ENCODE assay signal across 10 cellular contexts in genomic region chr19:9075064-9075964, GRCh38. TPM values are rescaled to one million over a fixed set of nuclear protein-coding genes. Genes with fewer than 3 reads are reported as not detected.
DNase-seq lines count a peak whose midpoint lies in the region; ATAC-seq, FAIRE-seq and TF ChIP-seq lines count a peak whose summit lies in the region.
"Had no signal": no experiment of that assay in that cellular context is flagged by ENCODE, and none has a peak within 500 bp of the region (broad histone marks: within the 10 kb centered on the region; RNA-seq: fewer than 3 reads in every experiment).

No MANE protein-coding gene starts in this region.

- H3K9me3 ChIP-seq in AG04450 (ENCODE audit: control insufficient read depth, insufficient read depth, low read length) = peaks cover 44% of the 10 kb centered on the region

- ATAC-seq in activated naive CD8-positive, alpha-beta T cell treated with anti-CD3 and anti-CD28 coated beads, Interleukin-2, amount 50 U/mL, for 24 hours = no peak
- ATAC-seq in left ventricle myocardium superior = peak; percentile 88

- H3K36me3 Mint-ChIP-seq in activated naive CD8-positive, alpha-beta T cell treated with anti-CD3 and anti-CD28 coated beads, Interleukin-2, amount 50 U/mL, for 24 hours (ENCODE audit: low read depth) = no peaks in the 10 kb centered on the region
- H3K36me3 Mint-ChIP-seq in activated naive CD4-positive, alpha-beta T cell treated with anti-CD3 and anti-CD28 coated beads for 36 hours (ENCODE audit: low read depth) = no peaks in the 10 kb centered on the region
- H3K36me3 Mint-ChIP-seq: activated naive CD4-positive, alpha-beta T cell treated with anti-CD3 and anti-CD28 coated beads, Interleukin-2, amount 50 U/mL, for 24 hours had no signal

- POLR2A ChIA-PET in AG04450 (lab: Yijun Ruan, JAX) = no interaction called here

- no peaks in the 10 kb centered on the region for H3K27me3 Mint-ChIP-seq in activated naive CD8-positive, alpha-beta T cell treated with anti-CD3 and anti-CD28 coated beads, Interleukin-2, amount 50 U/mL, for 24 hours
- no peaks in the 10 kb centered on the region for H3K27me3 Mint-ChIP-seq in activated naive CD4-positive, alpha-beta T cell treated with anti-CD3 and anti-CD28 coated beads for 36 hours (ENCODE audit: low read depth)
- H3K27me3 Mint-ChIP-seq: activated naive CD4-positive, alpha-beta T cell treated with anti-CD3 and anti-CD28 coated beads, Interleukin-2, amount 50 U/mL, for 24 hours had no signal

- no peak overlapping the region for H3K4me3 Mint-ChIP-seq in activated naive CD8-positive, alpha-beta T cell treated with anti-CD3 and anti-CD28 coated beads, Interleukin-2, amount 50 U/mL, for 24 hours
- H3K4me3 Mint-ChIP-seq in activated naive CD4-positive, alpha-beta T cell treated with anti-CD3 and anti-CD28 coated beads for 36 hours = no peak overlapping the region
- H3K4me3 Mint-ChIP-seq: activated naive CD4-positive, alpha-beta T cell treated with anti-CD3 and anti-CD28 coated beads, Interleukin-2, amount 50 U/mL, for 24 hours had no signal

- no peak overlapping the region for H3K27ac Mint-ChIP-seq in activated naive CD8-positive, alpha-beta T cell treated with anti-CD3 and anti-CD28 coated beads, Interleukin-2, amount 50 U/mL, for 24 hours
- H3K27ac Mint-ChIP-seq in activated naive CD4-positive, alpha-beta T cell treated with anti-CD3 and anti-CD28 coated beads for 36 hours = no peak overlapping the region
- H3K27ac Mint-ChIP-seq: activated naive CD4-positive, alpha-beta T cell treated with anti-CD3 and anti-CD28 coated beads, Interleukin-2, amount 50 U/mL, for 24 hours had no signal

- H3K27me3 ChIP-seq in AG04450 (ENCODE audit: control insufficient read depth, insufficient read depth, low read length) = no peaks in the 10 kb centered on the region

- peak; percentile 94 for FAIRE-seq in HTR-8/SVneo (lab: Jason Lieb, UNC)

- no peak overlapping the region for H3K4me3 ChIP-seq in AG04450 (ENCODE audit: low read depth, low read length)

- H3K4me1 Mint-ChIP-seq in activated naive CD8-positive, alpha-beta T cell treated with anti-CD3 and anti-CD28 coated beads, Interleukin-2, amount 50 U/mL, for 24 hours = no peaks in the 10 kb centered on the region
- H3K4me1 Mint-ChIP-seq in activated naive CD4-positive, alpha-beta T cell treated with anti-CD3 and anti-CD28 coated beads for 36 hours (ENCODE audit: low read depth) = no peaks in the 10 kb centered on the region
- H3K4me1 Mint-ChIP-seq: activated naive CD4-positive, alpha-beta T cell treated with anti-CD3 and anti-CD28 coated beads, Interleukin-2, amount 50 U/mL, for 24 hours had no signal

- no peaks in the 10 kb centered on the region for H3K9me3 Mint-ChIP-seq in activated naive CD8-positive, alpha-beta T cell treated with anti-CD3 and anti-CD28 coated beads, Interleukin-2, amount 50 U/mL, for 24 hours
- no peaks in the 10 kb centered on the region for H3K9me3 Mint-ChIP-seq in activated naive CD4-positive, alpha-beta T cell treated with anti-CD3 and anti-CD28 coated beads for 36 hours
- H3K9me3 Mint-ChIP-seq: activated naive CD4-positive, alpha-beta T cell treated with anti-CD3 and anti-CD28 coated beads, Interleukin-2, amount 50 U/mL, for 24 hours had no signal

- no peak overlapping the region for H3K27ac ChIP-seq in AG04450 (ENCODE audit: low read depth, low read length)

- CTCF ChIA-PET in AG04450 (lab: Charles Lee) = no interaction called here
- CTCF ChIA-PET in activated naive CD4-positive, alpha-beta T cell treated with anti-CD3 and anti-CD28 coated beads for 36 hours (lab: Charles Lee) = no interaction called here

- intact Hi-C loops in left ventricle myocardium superior (cut with micrococcal nuclease) = no loop called here
- intact Hi-C loops in activated naive CD4-positive, alpha-beta T cell treated with anti-CD3 and anti-CD28 coated beads for 36 hours (cut with micrococcal nuclease) = no loop called here

- DNase-seq in AG04450 (ENCODE audit: low read depth, low spot score) = peak; percentile 39
- peak; percentile 99 for DNase-seq in HTR-8/SVneo (ENCODE audit: insufficient read length, low spot score)
- peak; percentile 2 for DNase-seq in activated naive CD8-positive, alpha-beta T cell treated with anti-CD3 and anti-CD28 coated beads, Interleukin-2, amount 50 U/mL, for 24 hours
- DNase-seq in left ventricle myocardium superior = peak; percentile 58
- DNase-seq in retina = peak; percentile 22
- DNase-seq in NOMO-1 (lab: John Stamatoyannopoulos, UW; ENCODE audit: unreplicated experiment in 2 of 2) = no peak
- no peak for DNase-seq in stimulated activated CD4-positive, alpha-beta T cell treated with anti-CD3 and anti-CD28 coated beads, Interleukin-4, amount 100 ng/mL, for 4 hours
- no peak for DNase-seq in activated naive CD4-positive, alpha-beta T cell treated with anti-CD3 and anti-CD28 coated beads for 36 hours

- TF ChIP-seq CTCF in AG04450 (IDR thresholded peaks at IDR 0.05; ENCODE audit: low read depth, low read length) = no peak

RNA-seq across cellular contexts. Expression of gene OR1M1, which starts 11.5 kb away (rescaled TPM):
- not detected in 2 replicates for polyA plus RNA-seq in AG04450 (2011; rRNA removed)
- polyA minus RNA-seq in AG04450 (2011; rRNA and poly(A)+ RNA removed) = not detected in 2 replicates
- not detected for total RNA-seq in left ventricle myocardium superior
- total RNA-seq in activated naive CD4-positive, alpha-beta T cell treated with anti-CD3 and anti-CD28 coated beads for 36 hours = not detected

RNA-seq across cellular contexts. Expression of gene OR7G2, which starts 32.0 kb away (rescaled TPM):
- polyA plus RNA-seq in AG04450 (2011; rRNA removed) = not detected in 2 replicates
- polyA minus RNA-seq in AG04450 (2011; rRNA and poly(A)+ RNA removed) = not detected in 2 replicates
- not detected for total RNA-seq in left ventricle myocardium superior
- not detected for total RNA-seq in activated naive CD4-positive, alpha-beta T cell treated with anti-CD3 and anti-CD28 coated beads for 36 hours

RNA-seq across cellular contexts. Expression of gene OR7G1, which starts 40.2 kb away (rescaled TPM):
- polyA plus RNA-seq in AG04450 (2011; rRNA removed) = not detected in 2 replicates
- polyA minus RNA-seq in AG04450 (2011; rRNA and poly(A)+ RNA removed) = not detected in 2 replicates
- total RNA-seq in left ventricle myocardium superior = not detected
- not detected for total RNA-seq in activated naive CD4-positive, alpha-beta T cell treated with anti-CD3 and anti-CD28 coated beads for 36 hours
- polyA plus RNA-seq: thymus had no signal

RNA-seq across cellular contexts. Expression of gene OR7G3, which starts 51.4 kb away (rescaled TPM):
- polyA plus RNA-seq in AG04450 (2011; rRNA removed) = not detected in 2 replicates
- not detected in 2 replicates for polyA minus RNA-seq in AG04450 (2011; rRNA and poly(A)+ RNA removed)
- not detected for total RNA-seq in left ventricle myocardium superior
- total RNA-seq in activated naive CD4-positive, alpha-beta T cell treated with anti-CD3 and anti-CD28 coated beads for 36 hours = not detected
- polyA plus RNA-seq: thymus had no signal

Comparison
In these comparisons a context has a peak if more than half of its experiments do, and no peak if none do; other contexts are left out.
1. DNase-seq: peak in AG04450 (single experiment), HTR-8/SVneo (single experiment), activated naive CD8-positive, alpha-beta T cell treated with anti-CD3 and anti-CD28 coated beads, Interleukin-2, amount 50 U/mL, for 24 hours (single experiment), left ventricle myocardium superior (single experiment) and retina (single experiment); none in NOMO-1 (0 of 2), stimulated activated CD4-positive, alpha-beta T cell treated with anti-CD3 and anti-CD28 coated beads, Interleukin-4, amount 100 ng/mL, for 4 hours (0 of 2) and activated naive CD4-positive, alpha-beta T cell treated with anti-CD3 and anti-CD28 coated beads for 36 hours (single experiment).